Comparison of ENCODE assay signal across 17 cellular contexts in genomic region chr22:44673406-44673805, GRCh38. TPM values are rescaled to one million over a fixed set of nuclear protein-coding genes. Genes with fewer than 3 reads are reported as not detected.
A peak's percentile ranks its signal among the peaks of the same experiment; 100 is the strongest.
DNase-seq lines count a peak whose midpoint lies in the region; ATAC-seq, FAIRE-seq and TF ChIP-seq lines count a peak whose summit lies in the region.
"Had no signal": no experiment of that assay in that cellular context is flagged by ENCODE, and none has a peak within 500 bp of the region (broad histone marks: within the 10 kb centered on the region; RNA-seq: fewer than 3 reads in every experiment).

No MANE protein-coding gene starts in this region.

- H3F3A ChIP-seq in neural progenitor cell (ENCODE audit: low read depth): peaks cover 9% of the 10 kb centered on the region

- TF ChIP-seq EP300 in HepG2 (IDR thresholded peaks at IDR 0.05; ENCODE audit: low read depth in 2 of 2, low read length in 2 of 2): no peak
- TF ChIP-seq EP300 in HepG2 (CRISPR knock-in tag; IDR thresholded peaks at IDR 0.05; ENCODE audit: borderline replicate concordance): no peak

- POLR2A ChIA-PET in HepG2 (lab: Yijun Ruan, JAX) (no interaction called here), HEK293 (lab: Yijun Ruan, JAX) (no interaction called here)

- TF ChIP-seq POLR2A in HepG2 (IDR thresholded peaks at IDR 0.05; ENCODE audit: insufficient read depth in 1 of 2, low read depth in 2 of 2, low read length in 2 of 2) (no peak), right lobe of liver (IDR thresholded peaks at IDR 0.05) (no peak)

- H3K36me3 Mint-ChIP-seq in neural progenitor cell: no peaks in the 10 kb centered on the region
- H3K36me3 Mint-ChIP-seq: IgD-negative memory B cell had no signal

- H3K9me3 ChIP-seq in HepG2 (ENCODE audit: low read length) (no peaks in the 10 kb centered on the region), right lobe of liver (no peaks in the 10 kb centered on the region), HEK293 (ENCODE audit: control insufficient read depth, insufficient read depth, low read depth, low read length) (no peaks in the 10 kb centered on the region), neural progenitor cell (ENCODE audit: low read depth) (no peaks in the 10 kb centered on the region)
- H3K9me3 ChIP-seq: BLaER1 treated with 17β-estradiol and CSF1 and Interleukin-3, amounts not matched to agents 10 nM and 100 nM; Caco-2 had no signal

- WGBS in HepG2 (ENCODE audit: low lambda C conversion rate): 82% methylated on average over 8 of the region's 8 CpGs
- WGBS in right lobe of liver (ENCODE audit: insufficient coverage, low coverage, low lambda C conversion rate, missing lambda C conversion rate): 71% methylated on average over 6 of the region's 8 CpGs

- H3K27ac ChIP-seq in HepG2 (ENCODE audit: extremely low read length, insufficient read depth, low read length) (no peak overlapping the region), right lobe of liver (no peak overlapping the region), HEK293 (ENCODE audit: extremely low read depth, low read depth, low read length) (no peak overlapping the region), neural progenitor cell (no peak overlapping the region)
- H3K27ac ChIP-seq: BLaER1 treated with 17β-estradiol and CSF1 and Interleukin-3, amounts not matched to agents 10 nM and 100 nM had no signal

- TF ChIP-seq CTCF in HepG2 (CRISPR knock-in tag; IDR thresholded peaks at IDR 0.05) (no peak), right lobe of liver (IDR thresholded peaks at IDR 0.05) (no peak), HEK293 (tag by site-specific recombination; IDR thresholded peaks at IDR 0.05) (no peak), neural progenitor cell (IDR thresholded peaks at IDR 0.05) (no peak)

- CTCF ChIA-PET in HepG2 (lab: Yijun Ruan, JAX; ENCODE audit: low intra/inter-chr PET ratio, low total read pairs) (no interaction called here), HEK293 (lab: Yijun Ruan, JAX) (interaction anchor here (1.0 to 1.8 kb wide), 2 partner anchors 9 to 11 kb away, joined by 3 to 9 read pairs; no protein-coding TSS in a partner anchor)

- intact Hi-C loops in HepG2 (cut with micrococcal nuclease; ENCODE audit: unreplicated experiment): no loop called here
- intact Hi-C loops in right lobe of liver (cut with DNase I): no loop called here

- FAIRE-seq in HepG2 (lab: Jason Lieb, UNC): no peak
- FAIRE-seq: D721Med, GM12892, GM18507, HTR-8/SVneo had no signal

- TF ChIP-seq RAD21 in HepG2 (CRISPR knock-in tag; IDR thresholded peaks at IDR 0.05): no peak

- peaks cover 16% of the 10 kb centered on the region for H3K4me1 Mint-ChIP-seq in neural progenitor cell

- DNase-seq in HepG2 (ENCODE audit: low spot score) (no peak), right lobe of liver (no peak), neural progenitor cell (ENCODE audit: low spot score) (no peak)
- no peak for DNase-seq in stimulated activated naive CD4-positive, alpha-beta T cell (lab: John Stamatoyannopoulos, UW)
- DNase-seq in activated naive CD4-positive, alpha-beta T cell (lab: John Stamatoyannopoulos, UW): no peak
- DNase-seq: Caco-2, GDM1 had no signal

- H3K27me3 ChIP-seq in HepG2 (ENCODE audit: control insufficient read depth in 1 of 2, insufficient read depth in 2 of 2, low read length in 2 of 2) (peaks cover 0 to 8% of the 10 kb centered on the region in 2 experiments; a peak in 1 of 5 replicates), right lobe of liver (no peaks in the 10 kb centered on the region), neural progenitor cell (peaks cover 9% of the 10 kb centered on the region)

- H3K9me3 Mint-ChIP-seq in neural progenitor cell: no peaks in the 10 kb centered on the region
- H3K9me3 Mint-ChIP-seq: GM23338 had no signal

- H3K4me1 ChIP-seq in HepG2 (ENCODE audit: insufficient read depth, low read length) (peaks cover 37% of the 10 kb centered on the region), right lobe of liver (peaks cover 0 to 12% (median 0%) of the 10 kb centered on the region in 4 donors), HEK293 (ENCODE audit: control insufficient read depth, insufficient read depth, low read length) (no peaks in the 10 kb centered on the region), neural progenitor cell (no peaks in the 10 kb centered on the region)

- H2AFZ ChIP-seq in HepG2 (ENCODE audit: low read length): no peak overlapping the region
- no peak overlapping the region for H2AFZ ChIP-seq in neural progenitor cell (replicated peaks)
- H2AFZ ChIP-seq: GM23338 had no signal

- no peak overlapping the region for H3K4me3 ChIP-seq in HepG2 (replicated peaks in 1 of 3; ENCODE audit: insufficient read depth in 1 of 3, low read depth in 2 of 3, low read length in 3 of 3)
- H3K4me3 ChIP-seq in right lobe of liver: no peak overlapping the region
- H3K4me3 ChIP-seq in HEK293 (ENCODE audit: low read depth, low read length): no peak overlapping the region
- H3K4me3 ChIP-seq in neural progenitor cell: no peak overlapping the region
- H3K4me3 ChIP-seq: BLaER1 treated with 17β-estradiol and CSF1 and Interleukin-3, amounts not matched to agents 10 nM and 100 nM; GM23338 had no signal

- H3K27ac Mint-ChIP-seq in neural progenitor cell: peak overlapping the region; percentile 16
- H3K27ac Mint-ChIP-seq: B cell, GM23338, IgD-negative memory B cell had no signal

- no peak overlapping the region for H3K4me2 ChIP-seq in HepG2 (ENCODE audit: low read depth, low read length)
- no peak overlapping the region for H3K4me2 ChIP-seq in neural progenitor cell
- H3K4me2 ChIP-seq: GM23338 had no signal

- no peaks in the 10 kb centered on the region for H4K20me1 ChIP-seq in HepG2 (ENCODE audit: insufficient read depth, low read length)
- H4K20me1 ChIP-seq in neural progenitor cell (ENCODE audit: low read depth): no peaks in the 10 kb centered on the region

- H3K36me3 ChIP-seq in HepG2 (replicated peaks in 1 of 2; ENCODE audit: control insufficient read depth in 1 of 2, insufficient read depth in 2 of 2, low read length in 2 of 2) (no peaks in the 10 kb centered on the region), right lobe of liver (no peaks in the 10 kb centered on the region), HEK293 (ENCODE audit: control insufficient read depth in 2 of 2, insufficient read depth in 1 of 2, low read length in 2 of 2) (no peaks in the 10 kb centered on the region), neural progenitor cell (no peaks in the 10 kb centered on the region)

- no peak overlapping the region for H3K4me3 Mint-ChIP-seq in neural progenitor cell
- H3K4me3 Mint-ChIP-seq: B cell, GM23338 had no signal

- peaks cover 15% of the 10 kb centered on the region for H3K27me3 Mint-ChIP-seq in neural progenitor cell (ENCODE audit: insufficient read depth, low read depth)

- H3K79me2 ChIP-seq in HepG2 (ENCODE audit: insufficient read depth, low read length): peaks cover 12% of the 10 kb centered on the region
- H3K79me2 ChIP-seq in neural progenitor cell (ENCODE audit: low read depth): no peaks in the 10 kb centered on the region

- ATAC-seq in HepG2 (no peak), right lobe of liver (no peak)
- ATAC-seq: GM23338, HCT116 had no signal

- in situ Hi-C loops in HepG2 (cut with HindIII; ENCODE audit: extremely low pct_ligation_motif_present, low pct_unique_long_range_greater_than_20kb): no loop called here

- BruUV-seq in HepG2 (replicated peaks; lab: Mats Ljungman, UMichigan): no TSS peak

- no peak overlapping the region for H3K9ac ChIP-seq in HepG2 (ENCODE audit: insufficient read depth, low read depth, low read length)
- H3K9ac ChIP-seq in neural progenitor cell: no peak overlapping the region

TF ChIP-seq in HepG2, 621 proteins besides CTCF, POLR2A, EP300 and RAD21 (continues in another document):
- no peak for TF ChIP-seq ZNF841 (CRISPR knock-in tag; IDR thresholded peaks at IDR 0.05; ENCODE audit: borderline replicate concordance)
- no peak for TF ChIP-seq AGO1 (IDR thresholded peaks at IDR 0.05; ENCODE audit: low read depth, low read length, poor library complexity, severe bottlenecking)
- TF ChIP-seq ZMYM3 (CRISPR knock-in tag; IDR thresholded peaks at IDR 0.05): 0 out of 2 replicates have a peak, but pooled peaks have one; percentile 19
- TF ChIP-seq PITX1 (CRISPR knock-in tag; IDR thresholded peaks at IDR 0.05): no peak

RNA-seq across cellular contexts. Expression of gene PRR5, which starts 28.6 kb away (rescaled TPM):
- total RNA-seq in HepG2 (2016; rRNA removed; fragmentation: Illumina TruSeq; extraction: Trizol) (19.4 and 27.5 TPM in 2 replicates), right lobe of liver (10 to 100 TPM; 14.1 to 25.3 (median 20.2) TPM), neural progenitor cell (ENCODE audit: low replicate concordance) (4.0 and 18.6 TPM in 2 replicates)
- 11.8 and 14.1 TPM in 2 replicates for total RNA-seq in HepG2 (2016; cell fraction: cytosol; rRNA removed; fragmentation: Illumina TruSeq; extraction: Trizol; ENCODE audit: low read depth)
- 18.0 and 27.8 TPM in 2 replicates for total RNA-seq in HepG2 (2016; cell fraction: insoluble cytoplasmic fraction; rRNA removed; fragmentation: Illumina TruSeq; extraction: Trizol)
- 20.5 and 24.3 TPM in 2 replicates for total RNA-seq in HepG2 (2016; cell fraction: membrane; rRNA removed; fragmentation: Illumina TruSeq; extraction: Trizol)
- total RNA-seq in HepG2 (2016; cell fraction: nucleus; rRNA removed; fragmentation: Illumina TruSeq; extraction: Trizol): 29.0 and 30.8 TPM in 2 replicates
- 11.6 and 14.2 TPM in 2 replicates for polyA plus RNA-seq in HepG2 (2011; rRNA removed)
- 10.6 and 15.7 TPM in 2 replicates for polyA plus RNA-seq in HepG2 (2011; cell fraction: cytosol; rRNA removed)
- polyA plus RNA-seq in HepG2 (2011; cell fraction: nucleus; rRNA removed): 37.8 and 39.5 TPM in 2 replicates
- 9.0 and 15.0 TPM in 2 replicates for polyA plus RNA-seq in HepG2 (2012)
- polyA plus RNA-seq in HepG2 (2016; cell fraction: cytosol; fragmentation: Illumina TruSeq; extraction: Trizol; ENCODE audit: low read depth): 15.7 and 19.9 TPM in 2 replicates
- polyA plus RNA-seq in HepG2 (2016; cell fraction: insoluble cytoplasmic fraction; fragmentation: Illumina TruSeq; extraction: Trizol; ENCODE audit: low read depth): 27.0 and 28.3 TPM in 2 replicates
- polyA plus RNA-seq in HepG2 (2016; cell fraction: membrane; fragmentation: Illumina TruSeq; extraction: Trizol; ENCODE audit: low read depth): 23.3 and 25.4 TPM in 2 replicates
- 52.2 and 53.0 TPM in 2 replicates for polyA plus RNA-seq in HepG2 (2016; cell fraction: nucleus; fragmentation: Illumina TruSeq; extraction: Trizol; ENCODE audit: insufficient read depth, low read depth)
- 23.9 and 28.6 TPM in 2 replicates for polyA minus RNA-seq in HepG2 (2011; rRNA and poly(A)+ RNA removed; ENCODE audit: low replicate concordance)
- 6.8 and 9.5 TPM in 2 replicates for polyA minus RNA-seq in HepG2 (2011; cell fraction: cytosol; rRNA and poly(A)+ RNA removed)
- polyA minus RNA-seq in HepG2 (2011; cell fraction: nucleus; rRNA and poly(A)+ RNA removed): 24.1 and 24.2 TPM in 2 replicates
